17 cellular contexts compared by ENCODE assay signal in the genomic region with DNA sequence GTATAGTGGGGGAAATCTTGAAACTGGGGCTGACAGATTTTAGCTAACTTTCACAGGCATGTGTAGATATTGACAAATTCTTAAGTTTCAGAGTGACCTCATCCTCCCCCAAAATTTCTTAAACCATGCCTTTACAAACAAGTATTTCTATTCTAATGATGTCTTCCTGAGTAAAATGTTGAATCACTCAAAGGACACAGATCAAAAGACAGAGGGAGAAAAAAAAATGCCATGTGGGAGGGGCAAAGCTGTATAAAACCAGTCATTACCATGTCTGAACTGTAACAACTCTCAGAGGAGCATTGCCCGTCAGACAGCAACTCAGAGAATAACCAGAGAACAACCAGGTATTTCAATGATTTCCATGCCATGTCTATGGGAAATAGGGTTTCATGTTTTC. TPM values are rescaled to one million over a fixed set of nuclear protein-coding genes. Genes with fewer than 3 reads are reported as not detected.
DNase-seq lines count a peak whose midpoint lies in the region; ATAC-seq and TF ChIP-seq lines count a peak whose summit lies in the region.
"Had no signal": no experiment of that assay in that cellular context is flagged by ENCODE, and none has a peak within 500 bp of the region (broad histone marks: within the 10 kb centered on the region; RNA-seq: fewer than 3 reads in every experiment).

A gene with protein sequence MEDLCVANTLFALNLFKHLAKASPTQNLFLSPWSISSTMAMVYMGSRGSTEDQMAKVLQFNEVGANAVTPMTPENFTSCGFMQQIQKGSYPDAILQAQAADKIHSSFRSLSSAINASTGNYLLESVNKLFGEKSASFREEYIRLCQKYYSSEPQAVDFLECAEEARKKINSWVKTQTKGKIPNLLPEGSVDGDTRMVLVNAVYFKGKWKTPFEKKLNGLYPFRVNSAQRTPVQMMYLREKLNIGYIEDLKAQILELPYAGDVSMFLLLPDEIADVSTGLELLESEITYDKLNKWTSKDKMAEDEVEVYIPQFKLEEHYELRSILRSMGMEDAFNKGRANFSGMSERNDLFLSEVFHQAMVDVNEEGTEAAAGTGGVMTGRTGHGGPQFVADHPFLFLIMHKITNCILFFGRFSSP (plus strand): TSS at position 282 of the 400 bp plus-strand sequence. CDS start 3,740 bp downstream, outside the sequence.

- H3K4me2 ChIP-seq in fibroblast of lung (ENCODE audit: extremely low read depth, insufficient read depth, low read length), result no peak within 1 kb of the TSS

- peaks cover 7% of the 10 kb centered on the region for H3K4me1 ChIP-seq in fibroblast of lung (ENCODE audit: control insufficient read depth, extremely low read depth, insufficient read depth, low read length)
- H3K4me1 ChIP-seq: uterus had no signal

- TF ChIP-seq CTCF in fibroblast of lung (conservative IDR thresholded peaks at IDR 0.05 in 1 of 2, IDR thresholded peaks at IDR 0.05 in 1 of 2; ENCODE audit: low read depth in 1 of 2, low read length in 2 of 2), result no peak

- H3K9ac ChIP-seq in fibroblast of lung (ENCODE audit: insufficient read depth, low read length), result no peak within 1 kb of the TSS

- no peaks in the 10 kb centered on the region for H3K9me3 Mint-ChIP-seq in stimulated activated naive CD8-positive, alpha-beta T cell treated with anti-CD3 and anti-CD28 coated beads, Interleukin-15, amount 100 ng/mL, for 72 hours
- H3K9me3 Mint-ChIP-seq: natural killer cell had no signal

- H3K27me3 Mint-ChIP-seq in stimulated activated naive CD8-positive, alpha-beta T cell treated with anti-CD3 and anti-CD28 coated beads, Interleukin-15, amount 100 ng/mL, for 72 hours, result peaks cover 17% of the 10 kb centered on the region

- no peak within 1 kb of the TSS for H3K27ac ChIP-seq in fibroblast of lung (ENCODE audit: insufficient read depth, low read length)
- H3K27ac ChIP-seq: body of pancreas, uterus had no signal

- no peak within 1 kb of the TSS for H3K4me3 Mint-ChIP-seq in stimulated activated naive CD8-positive, alpha-beta T cell treated with anti-CD3 and anti-CD28 coated beads, Interleukin-15, amount 100 ng/mL, for 72 hours
- H3K4me3 Mint-ChIP-seq: IgD-negative memory B cell, natural killer cell had no signal

- no peaks in the 10 kb centered on the region for H3K79me2 ChIP-seq in fibroblast of lung (ENCODE audit: control insufficient read depth, insufficient read depth, low read length)

- H3K4me3 ChIP-seq in fibroblast of lung (replicated peaks in 1 of 4; ENCODE audit: control extremely low read depth in 1 of 4, insufficient read depth in 1 of 4, low read depth in 3 of 4, low read length in 4 of 4), result peak within 1 kb of the TSS in 1 of 4 experiments; percentile 8
- H3K4me3 ChIP-seq: body of pancreas, uterus had no signal

- H3K27ac Mint-ChIP-seq in stimulated activated naive CD8-positive, alpha-beta T cell treated with anti-CD3 and anti-CD28 coated beads, Interleukin-15, amount 100 ng/mL, for 72 hours, result no peak within 1 kb of the TSS
- H3K27ac Mint-ChIP-seq: IgD-negative memory B cell, natural killer cell had no signal

- no peak for DNase-seq in stimulated activated naive CD8-positive, alpha-beta T cell treated with anti-CD3 and anti-CD28 coated beads, Interleukin-15, amount 100 ng/mL, for 72 hours
- no peak for DNase-seq in stimulated activated naive CD8-positive, alpha-beta T cell treated with anti-CD3 and anti-CD28 coated beads, Interleukin-15, Interleukin-2, amounts not matched to agents 100 U/mL and 50 U/mL, for 24 hours
- DNase-seq in NCI-H69 (lab: John Stamatoyannopoulos, UW) (peak; percentile 39), fibroblast of lung (ENCODE audit: low read depth in 2 of 2) (no peak), NCI-H1694 treated with DMSO at 0.1 percent for 48 hours (lab: John Stamatoyannopoulos, UW) (no peak)
- no peak for DNase-seq in stimulated activated CD4-positive, alpha-beta T cell treated with anti-CD3 and anti-CD28 coated beads, Interleukin-12 subunit alpha, Interleukin-12 subunit beta, amount 100 ng/mL, for 4 hours
- DNase-seq: activated T-cell treated with anti-CD3 and anti-CD28 coated beads for 4 hours, AML-193, body of pancreas, GF-D8, natural killer cell, NCI-H2081, uterus had no signal

- H3K9me3 ChIP-seq in fibroblast of lung (ENCODE audit: control insufficient read depth, insufficient read depth, low read depth, low read length), result no peaks in the 10 kb centered on the region
- H3K9me3 ChIP-seq: body of pancreas, uterus had no signal

- H4K20me1 ChIP-seq in fibroblast of lung (ENCODE audit: control insufficient read depth, extremely low read depth, insufficient read depth, low read length), result no peaks in the 10 kb centered on the region

- H3K4me1 Mint-ChIP-seq in stimulated activated naive CD8-positive, alpha-beta T cell treated with anti-CD3 and anti-CD28 coated beads, Interleukin-15, amount 100 ng/mL, for 72 hours, result no peaks in the 10 kb centered on the region
- H3K4me1 Mint-ChIP-seq: IgD-negative memory B cell, natural killer cell had no signal

- no peak within 1 kb of the TSS for H2AFZ ChIP-seq in fibroblast of lung (ENCODE audit: low read length)

- no peaks in the 10 kb centered on the region for H3K27me3 ChIP-seq in fibroblast of lung (ENCODE audit: control insufficient read depth, insufficient read depth, low read length)
- H3K27me3 ChIP-seq: body of pancreas, uterus had no signal

- ATAC-seq in stimulated activated naive CD8-positive, alpha-beta T cell treated with anti-CD3 and anti-CD28 coated beads, Interleukin-15, amount 100 ng/mL, for 72 hours, result peak; percentile 59
- no peak for ATAC-seq in stimulated activated naive CD8-positive, alpha-beta T cell treated with anti-CD3 and anti-CD28 coated beads, Interleukin-15, Interleukin-2, amounts not matched to agents 100 U/mL and 50 U/mL, for 24 hours
- ATAC-seq in GM19324 (IDR thresholded peaks at IDR 0.05; ENCODE audit: low FRiP score, unreplicated experiment) (no peak), GM18520 (IDR thresholded peaks at IDR 0.05; ENCODE audit: unreplicated experiment) (no peak)
- ATAC-seq: body of pancreas, natural killer cell had no signal

- H3K36me3 ChIP-seq in fibroblast of lung (ENCODE audit: control insufficient read depth, insufficient read depth, low read length), result no peaks in the 10 kb centered on the region
- H3K36me3 ChIP-seq: uterus had no signal

RNA-seq across cellular contexts. Expression of the gene that starts here (rescaled TPM):
- 3.9 and 12.1 TPM in 2 replicates for total RNA-seq in fibroblast of lung
- 25.0 and 131 TPM in 2 replicates for polyA plus RNA-seq in fibroblast of lung
- 10.4 and 57.0 TPM in 2 replicates for polyA plus RNA-seq in fibroblast of lung (2012)
- polyA minus RNA-seq in fibroblast of lung (ENCODE audit: low replicate concordance), result 11.5 and 63.9 TPM in 2 replicates
- total RNA-seq: skeletal muscle tissue had no signal
- polyA plus RNA-seq: IgD-negative memory B cell had no signal
